23 cellular contexts compared by ENCODE assay signal in the genomic region with DNA sequence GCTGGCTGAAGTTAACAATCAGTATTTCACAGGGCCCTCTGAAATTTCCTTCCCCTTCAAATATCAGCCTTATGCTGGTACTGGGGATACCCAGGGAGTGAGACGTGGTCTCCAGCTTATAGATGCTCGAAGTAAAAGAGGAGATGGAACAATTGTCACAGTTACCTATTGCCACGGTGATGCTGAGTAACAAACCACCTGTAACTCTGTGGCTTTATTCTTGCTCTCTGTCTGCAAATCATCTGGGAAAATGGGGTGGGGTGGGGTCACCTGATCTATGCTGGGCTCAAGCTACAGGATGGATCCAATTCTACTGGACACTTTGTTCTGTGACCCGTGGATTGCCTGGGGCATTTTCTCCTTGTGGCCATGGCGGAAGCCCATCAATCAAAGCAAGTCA.
"Had no signal": no experiment of that assay in that cellular context is flagged by ENCODE, and none has a peak within 500 bp of the region (broad histone marks: within the 10 kb centered on the region; RNA-seq: fewer than 3 reads in every experiment).

No MANE protein-coding gene starts in this region.

- H3K27me3 ChIP-seq: esophagus squamous epithelium, left lung, pancreas, stomach, thyroid gland, vagina had no signal

- ATAC-seq: left lung; naive thymus-derived CD4-positive, alpha-beta T cell; pancreas; sciatic nerve; stimulated activated effector memory CD8-positive, alpha-beta T cell treated with anti-CD3 and anti-CD28 coated beads, Interleukin-12 subunit alpha, Interleukin-12 subunit beta, amount 100 ng/mL, for 72 hours had no signal

- H3K9me3 ChIP-seq: esophagus squamous epithelium, left lung, pancreas, stomach, thyroid gland, vagina had no signal

- H3K4me2 ChIP-seq: smooth muscle cell had no signal

- FAIRE-seq: endothelial cell of umbilical vein, keratinocyte, pancreas had no signal

- DNase-seq: effector memory CD4-positive, alpha-beta T cell; esophagus squamous epithelium; foreskin melanocyte; hypothalamus; left lung; mesenchymal stem cell; midbrain; naive thymus-derived CD4-positive, alpha-beta T cell; nephron progenitor cell; pancreas; stimulated activated CD4-positive, alpha-beta T cell treated with anti-CD3 and anti-CD28 coated beads, Interleukin-2, amount 100 ng/mL, for 24 hours; stimulated activated CD4-positive, alpha-beta T cell treated with anti-CD3 and anti-CD28 coated beads, Interleukin-4, amount 100 ng/mL, for 24 hours; stimulated activated naive CD4-positive, alpha-beta T cell treated with Interleukin-2 at 50 U/mL for 16 hours; stomach; thyroid gland; trophoblast cell had no signal

- H3K36me3 ChIP-seq: esophagus squamous epithelium, left lung, pancreas, stomach, thyroid gland, vagina had no signal

- H3K27ac ChIP-seq: coronary artery, esophagus squamous epithelium, left lung, pancreas, stomach, thyroid gland, vagina had no signal

- H3K4me1 ChIP-seq: pancreas, stomach, thyroid gland, vagina had no signal

- H3K4me3 ChIP-seq: coronary artery, esophagus squamous epithelium, left lung, pancreas, smooth muscle cell, stomach, thyroid gland, vagina had no signal
